Comparison of ENCODE assay signal across 8 cellular contexts in genomic region chr17:8287651-8288335, GRCh38.
DNase-seq lines count a peak whose midpoint lies in the region; ATAC-seq and TF ChIP-seq lines count a peak whose summit lies in the region.

No MANE protein-coding gene starts in this region.

- H3K4me3 ChIP-seq in GM12875 (ENCODE audit: low read depth, low read length) (peak overlapping the region; percentile 68), fibroblast of mammary gland (ENCODE audit: control insufficient read depth, low read depth, low read length) (peak overlapping the region; percentile 85), skeletal muscle cell (ENCODE audit: low read depth, low read length) (peak overlapping the region; percentile 89)

- ATAC-seq in HG03196 (IDR thresholded peaks at IDR 0.05; ENCODE audit: unreplicated experiment), result no peak
- no peak for ATAC-seq in HG03108 (IDR thresholded peaks at IDR 0.05; ENCODE audit: unreplicated experiment)

- no peak for DNase-seq in RWPE1 (ENCODE audit: low spot score)
- DNase-seq in fibroblast of mammary gland (ENCODE audit: low read depth), result no peak
- DNase-seq in skeletal muscle cell (ENCODE audit: low read depth), result no peak
- DNase-seq in glomerular visceral epithelial cell (ENCODE audit: extremely low spot score), result no peak
- no peak for DNase-seq in stimulated activated CD4-positive, alpha-beta T cell treated with anti-CD3 and anti-CD28 coated beads, Interleukin-2, amount 100 ng/mL, for 48 hours

- CTCF ChIA-PET in RWPE1 (lab: Yijun Ruan, JAX), result no interaction called here

- POLR2A ChIA-PET in RWPE1 (lab: Yijun Ruan, JAX; ENCODE audit: low non-redundant PET), result no interaction called here

- TF ChIP-seq CTCF in GM12875 (IDR thresholded peaks at IDR 0.05; ENCODE audit: borderline replicate concordance, insufficient read depth, low read depth, low read length) (no peak), RWPE1 (conservative IDR thresholded peaks at IDR 0.05; ENCODE audit: low read depth) (no peak), fibroblast of mammary gland (conservative IDR thresholded peaks at IDR 0.05; ENCODE audit: control insufficient read depth, insufficient read depth, low read depth, low read length) (no peak)

- H3K27ac ChIP-seq in RWPE1, result peak overlapping the region; percentile 84
